23 cellular contexts compared by ENCODE assay signal in the genomic region with DNA sequence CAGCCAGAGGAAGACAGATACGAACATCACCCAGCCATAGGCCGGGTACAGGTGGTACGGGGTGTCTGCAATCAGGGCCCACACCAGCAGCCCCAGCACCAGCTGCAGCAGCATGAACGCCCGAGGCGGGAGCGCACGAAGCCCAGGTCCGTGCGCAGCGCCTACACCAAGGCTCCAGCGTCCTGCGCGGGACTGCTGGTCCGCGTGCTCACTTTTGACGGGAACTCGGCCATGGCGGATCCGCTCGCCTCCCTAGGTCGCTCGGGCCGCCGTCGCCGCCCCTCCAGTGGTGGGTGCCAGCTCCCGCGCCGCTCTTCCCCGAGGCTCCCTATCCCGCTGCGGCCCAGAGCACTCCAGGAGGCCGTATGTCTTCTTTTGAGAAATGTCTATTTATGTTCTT.
A peak's percentile ranks its signal among the peaks of the same experiment; 100 is the strongest.
DNase-seq lines count a peak whose midpoint lies in the region; ATAC-seq and TF ChIP-seq lines count a peak whose summit lies in the region.
"Had no signal": no experiment of that assay in that cellular context is flagged by ENCODE, and none has a peak within 500 bp of the region (broad histone marks: within the 10 kb centered on the region; RNA-seq: fewer than 3 reads in every experiment).

No MANE protein-coding gene starts in this region.

- no peak overlapping the region for H3K56ac ChIP-seq in IMR-90 (ENCODE audit: extremely low read depth, insufficient read depth, low read length)

- no peak for TF ChIP-seq RAD21 in IMR-90 (IDR thresholded peaks at IDR 0.05; ENCODE audit: low read length)

- POLR2A ChIA-PET in IMR-90 (lab: Charles Lee; ENCODE audit: unreplicated experiment) = interaction anchor here (0.6 kb wide), 1 partner anchor 996 kb away, joined by 13 read pairs; no protein-coding TSS in a partner anchor
- POLR2A ChIA-PET in activated CD4-positive, alpha-beta T cell treated with anti-CD3 and anti-CD28 coated beads for 36 hours (lab: Charles Lee) = no interaction called here

- no peaks in the 10 kb centered on the region for H4K20me1 ChIP-seq in GM23338 (replicated peaks; ENCODE audit: insufficient read depth)
- H4K20me1 ChIP-seq in IMR-90 (ENCODE audit: insufficient read depth, low read length) = no peaks in the 10 kb centered on the region
- H4K20me1 ChIP-seq: BLaER1 had no signal

- H3K36me3 Mint-ChIP-seq in GM23338 (ENCODE audit: low read depth) = no peaks in the 10 kb centered on the region
- no peaks in the 10 kb centered on the region for H3K36me3 Mint-ChIP-seq in activated CD4-positive, alpha-beta T cell treated with anti-CD3 and anti-CD28 coated beads for 36 hours (ENCODE audit: low read depth)
- H3K36me3 Mint-ChIP-seq: CD14-positive monocyte; CD4-positive, alpha-beta memory T cell; CD4-positive, CD25-positive, alpha-beta regulatory T cell; CD8-positive, alpha-beta memory T cell had no signal

- H3K4me1 Mint-ChIP-seq in GM23338 = no peaks in the 10 kb centered on the region
- H3K4me1 Mint-ChIP-seq in activated CD4-positive, alpha-beta T cell treated with anti-CD3 and anti-CD28 coated beads for 36 hours = no peaks in the 10 kb centered on the region
- H3K4me1 Mint-ChIP-seq: CD14-positive monocyte; CD4-positive, alpha-beta memory T cell; CD4-positive, CD25-positive, alpha-beta regulatory T cell; CD8-positive, alpha-beta memory T cell had no signal

- H2BK15ac ChIP-seq in IMR-90 (ENCODE audit: low read depth, low read length) = no peak overlapping the region

- peak overlapping the region; percentile 32 for H2AK9ac ChIP-seq in IMR-90 (replicated peaks; ENCODE audit: low read depth, low read length, poor library complexity)

- H3K27me3 Mint-ChIP-seq in GM23338 (ENCODE audit: insufficient read depth, low read depth, poor library complexity) = peaks cover 2% of the 10 kb centered on the region
- peaks cover 5% of the 10 kb centered on the region for H3K27me3 Mint-ChIP-seq in activated CD4-positive, alpha-beta T cell treated with anti-CD3 and anti-CD28 coated beads for 36 hours
- H3K27me3 Mint-ChIP-seq: CD4-positive, alpha-beta memory T cell; CD4-positive, CD25-positive, alpha-beta regulatory T cell; CD8-positive, alpha-beta memory T cell had no signal

- no peak overlapping the region for H4K91ac ChIP-seq in IMR-90 (ENCODE audit: insufficient read depth, low read depth, low read length)

- no peaks in the 10 kb centered on the region for H3K9me2 ChIP-seq in GM23338 (ENCODE audit: insufficient read depth)

- no peak for TF ChIP-seq POLR2A in IMR-90 (IDR thresholded peaks at IDR 0.05; ENCODE audit: low read depth, low read length)

- dilution Hi-C loops in IMR-90 (cut with HindIII; ENCODE audit: low sequenced_read_pairs, unreplicated experiment) = no loop called here

- intact Hi-C loops in IMR-90 (cut with micrococcal nuclease) = no loop called here
- intact Hi-C loops in aorta (cut with DNase I) = no loop called here
- intact Hi-C loops in activated CD4-positive, alpha-beta T cell treated with anti-CD3 and anti-CD28 coated beads for 36 hours (cut with DNase I, micrococcal nuclease) = no loop called here

- H4K8ac ChIP-seq in IMR-90 (ENCODE audit: low read depth in 2 of 2, low read length in 2 of 2) = no peak overlapping the region

- H4K5ac ChIP-seq in IMR-90 (ENCODE audit: low read depth, low read length) = no peak overlapping the region

- DNase-seq in GM23338 (ENCODE audit: low spot score) (peak; percentile 1), IMR-90 (no peak), aorta (no peak), UCSD-AML1 (lab: John Stamatoyannopoulos, UW; ENCODE audit: unreplicated experiment) (no peak)
- DNase-seq in activated CD4-positive, alpha-beta T cell treated with anti-CD3 and anti-CD28 coated beads for 36 hours = no peak
- DNase-seq: BE2C; C1 segment of cervical spinal cord; CD4-positive, alpha-beta memory T cell; CD4-positive, CD25-positive, alpha-beta regulatory T cell; CD8-positive, alpha-beta memory T cell; COR-L47; DMS 273 treated with DMSO at 0.1 percent for 48 hours; DMS153; DMS53; DMS79; DND-41; EL; GDM1 had no signal

- WGBS in IMR-90 (ENCODE audit: extremely low coverage in 2 of 2, insufficient read length in 1 of 2), 2 experiments = 82% methylated on average over 26 of the region's 34 CpGs; no CpG with 5 or more reads in 1 of the 2 experiments
- 80 to 95% methylated on average over 34 of the region's 34 CpGs for WGBS in aorta, 2 donors

- H3K4me3 Mint-ChIP-seq in GM23338 = no peak overlapping the region
- H3K4me3 Mint-ChIP-seq in activated CD4-positive, alpha-beta T cell treated with anti-CD3 and anti-CD28 coated beads for 36 hours = no peak overlapping the region
- H3K4me3 Mint-ChIP-seq: CD14-positive monocyte; CD4-positive, alpha-beta memory T cell; CD4-positive, CD25-positive, alpha-beta regulatory T cell; CD8-positive, alpha-beta memory T cell had no signal

- no peak overlapping the region for H2AK5ac ChIP-seq in IMR-90 (ENCODE audit: low read depth, low read length)

- H3K27me3 ChIP-seq in GM23338 (ENCODE audit: insufficient read depth) (no peaks in the 10 kb centered on the region), IMR-90 (ENCODE audit: control insufficient read depth, insufficient read depth, low read length) (peaks cover 2% of the 10 kb centered on the region), aorta (ENCODE audit: control insufficient read depth in 1 of 2, insufficient read depth in 2 of 2, low read length in 1 of 2) (no peaks in the 10 kb centered on the region)
- H3K27me3 ChIP-seq: BE2C, BLaER1 had no signal

- H3K4me3 ChIP-seq in GM23338 = no peak overlapping the region
- H3K4me3 ChIP-seq in IMR-90 (ENCODE audit: insufficient read depth, low read depth, low read length) = no peak overlapping the region
- no peak overlapping the region for H3K4me3 ChIP-seq in aorta (ENCODE audit: low read length in 2 of 2)
- H3K4me3 ChIP-seq: A549, BLaER1, GM12878 had no signal

- no peaks in the 10 kb centered on the region for H3K79me1 ChIP-seq in IMR-90 (ENCODE audit: low read depth in 1 of 2, low read length in 2 of 2)

- H3K14ac ChIP-seq in IMR-90 (replicated peaks; ENCODE audit: low read depth, low read length) = no peak overlapping the region

- H3K27ac ChIP-seq in GM23338 (ENCODE audit: low read depth) = no peak overlapping the region
- H3K27ac ChIP-seq in IMR-90 (ENCODE audit: insufficient read depth, low read length) = no peak overlapping the region
- no peak overlapping the region for H3K27ac ChIP-seq in aorta (ENCODE audit: low read depth in 1 of 2, low read length in 2 of 2)
- H3K27ac ChIP-seq: 22Rv1, A549, BLaER1 had no signal

- ATAC-seq in GM23338 = no peak
- no peak for ATAC-seq in IMR-90 (ENCODE audit: low read depth)
- ATAC-seq in aorta (ENCODE audit: low FRiP score) = peak; percentile 36
- no peak for ATAC-seq in activated CD4-positive, alpha-beta T cell treated with anti-CD3 and anti-CD28 coated beads for 36 hours
- ATAC-seq: A549, GM12878 had no signal

- BruUV-seq in IMR-90 (replicated peaks; lab: Mats Ljungman, UMichigan) = no TSS peak

- H3K4me2 ChIP-seq in GM23338 (no peak overlapping the region), IMR-90 (ENCODE audit: low read depth, low read length) (no peak overlapping the region)
- H3K4me2 ChIP-seq: A549, BLaER1 had no signal

- H3K4me1 ChIP-seq in GM23338 (ENCODE audit: insufficient read depth) = no peaks in the 10 kb centered on the region
- peaks cover 6% of the 10 kb centered on the region for H3K4me1 ChIP-seq in IMR-90 (ENCODE audit: control insufficient read depth, insufficient read depth, low read length)
- no peaks in the 10 kb centered on the region for H3K4me1 ChIP-seq in aorta (ENCODE audit: control insufficient read depth in 1 of 2, insufficient read depth in 2 of 2, low read length in 2 of 2)
- H3K4me1 ChIP-seq: A549, BE2C, BLaER1 had no signal

- H3F3A ChIP-seq in GM23338 (replicated peaks; ENCODE audit: low read depth) = no peaks in the 10 kb centered on the region

- H3K23ac ChIP-seq in IMR-90 (ENCODE audit: low read depth, low read length) = no peak overlapping the region

- H3K36me3 ChIP-seq in GM23338 (ENCODE audit: insufficient read depth) (no peaks in the 10 kb centered on the region), IMR-90 (ENCODE audit: control insufficient read depth, insufficient read depth, low read length) (no peaks in the 10 kb centered on the region), aorta (ENCODE audit: control insufficient read depth in 1 of 2, insufficient read depth in 2 of 2, low read length in 1 of 2) (no peaks in the 10 kb centered on the region)
- H3K36me3 ChIP-seq: BE2C, BLaER1 had no signal

- H2BK5ac ChIP-seq in IMR-90 (ENCODE audit: low read depth, low read length, poor library complexity, severe bottlenecking) = no peak overlapping the region

- CTCF ChIA-PET in IMR-90 (lab: Yijun Ruan, JAX) = no interaction called here
- CTCF ChIA-PET in activated CD4-positive, alpha-beta T cell treated with anti-CD3 and anti-CD28 coated beads for 36 hours (lab: Charles Lee) = no interaction called here

- no peaks in the 10 kb centered on the region for H3K79me2 ChIP-seq in GM23338 (replicated peaks; ENCODE audit: insufficient read depth)

- H3K9me3 ChIP-seq in IMR-90 (ENCODE audit: control insufficient read depth, insufficient read depth, low read length) (peaks cover 4% of the 10 kb centered on the region; the same call in 1 of the 2 replicates), aorta (ENCODE audit: control insufficient read depth, low read length) (no peaks in the 10 kb centered on the region)
- H3K9me3 ChIP-seq: A549, BE2C had no signal

- H2BK120ac ChIP-seq in IMR-90 (ENCODE audit: low read depth, low read length) = no peak overlapping the region

- no peak overlapping the region for H3K18ac ChIP-seq in IMR-90 (ENCODE audit: low read depth, low read length)

- H3K9me3 Mint-ChIP-seq in GM23338 = no peaks in the 10 kb centered on the region
- H3K9me3 Mint-ChIP-seq in activated CD4-positive, alpha-beta T cell treated with anti-CD3 and anti-CD28 coated beads for 36 hours (ENCODE audit: low read depth) = no peaks in the 10 kb centered on the region

- H2AFZ ChIP-seq in GM23338 (no peak overlapping the region), IMR-90 (replicated peaks; ENCODE audit: low read length, poor library complexity) (no peak overlapping the region)

- no peak for TF ChIP-seq CTCF in GM23338 (conservative IDR thresholded peaks at IDR 0.05; ENCODE audit: low read depth in 2 of 2)
- no peak for TF ChIP-seq CTCF in IMR-90 (conservative IDR thresholded peaks at IDR 0.05; ENCODE audit: low read depth, low read length)

- no peak overlapping the region for H3K4ac ChIP-seq in IMR-90 (ENCODE audit: low read depth, low read length)

- no peak overlapping the region for H2BK20ac ChIP-seq in IMR-90 (ENCODE audit: low read depth, low read length)

- no peak overlapping the region for H3K9ac ChIP-seq in IMR-90 (ENCODE audit: low read depth, low read length)
- H3K9ac ChIP-seq: BLaER1 had no signal

- no peaks in the 10 kb centered on the region for H3K9me1 ChIP-seq in IMR-90 (ENCODE audit: insufficient read depth, low read length)

- in situ Hi-C loops in IMR-90 (cut with MboI; ENCODE audit: low sequenced_read_pairs) = no loop called here

- H3K27ac Mint-ChIP-seq in GM23338 = no peak overlapping the region
- no peak overlapping the region for H3K27ac Mint-ChIP-seq in activated CD4-positive, alpha-beta T cell treated with anti-CD3 and anti-CD28 coated beads for 36 hours
- H3K27ac Mint-ChIP-seq: CD14-positive monocyte; CD4-positive, alpha-beta memory T cell; CD4-positive, CD25-positive, alpha-beta regulatory T cell had no signal

TF ChIP-seq in GM23338, 12 proteins besides CTCF, POLR2A, EP300 and RAD21 (continues in another document):
- no peak for TF ChIP-seq STAT1 (IDR thresholded peaks at IDR 0.05; ENCODE audit: unreplicated experiment)
